ENCODE assay signal across 8 cellular contexts in the genomic region with DNA sequence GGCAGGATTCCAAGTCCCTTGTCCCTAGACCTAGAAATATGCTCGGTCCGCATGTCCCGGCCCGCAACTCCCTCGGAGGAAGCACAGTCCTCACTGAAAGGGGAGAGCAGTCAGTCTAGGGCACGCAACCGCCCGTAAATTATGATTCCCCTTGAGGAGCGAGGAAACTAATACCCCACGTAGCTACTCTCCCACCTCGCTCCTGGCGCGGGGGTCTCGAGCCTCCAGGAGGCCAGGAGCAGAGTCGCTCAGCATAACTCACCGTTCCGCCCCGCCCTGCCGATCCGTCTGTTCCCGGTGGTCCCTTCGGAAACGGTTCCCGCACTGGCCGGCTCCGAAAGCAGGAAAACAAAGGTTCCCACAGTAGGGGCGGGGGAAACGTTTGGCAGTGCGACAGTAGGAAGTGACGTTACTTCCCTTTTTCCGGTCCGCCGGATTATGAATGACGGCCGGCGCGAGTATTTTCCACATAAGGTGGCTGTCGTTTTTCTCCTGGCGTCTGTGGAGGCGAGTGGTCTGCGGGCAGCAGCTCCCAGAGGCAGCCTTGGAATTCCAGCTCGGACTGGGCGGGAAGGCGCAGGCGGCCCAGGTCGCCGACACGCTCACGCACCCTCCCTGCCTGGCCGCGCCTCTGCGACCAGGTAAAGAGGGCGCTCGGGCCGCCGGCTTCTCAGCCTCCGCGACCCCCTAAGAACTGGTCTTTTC. TPM values are rescaled to one million over a fixed set of nuclear protein-coding genes. Genes with fewer than 3 reads are reported as not detected.
A peak's percentile ranks its signal among the peaks of the same experiment; 100 is the strongest.
DNase-seq lines count a peak whose midpoint lies in the region; ATAC-seq and FAIRE-seq lines count a peak whose summit lies in the region.

A gene with protein sequence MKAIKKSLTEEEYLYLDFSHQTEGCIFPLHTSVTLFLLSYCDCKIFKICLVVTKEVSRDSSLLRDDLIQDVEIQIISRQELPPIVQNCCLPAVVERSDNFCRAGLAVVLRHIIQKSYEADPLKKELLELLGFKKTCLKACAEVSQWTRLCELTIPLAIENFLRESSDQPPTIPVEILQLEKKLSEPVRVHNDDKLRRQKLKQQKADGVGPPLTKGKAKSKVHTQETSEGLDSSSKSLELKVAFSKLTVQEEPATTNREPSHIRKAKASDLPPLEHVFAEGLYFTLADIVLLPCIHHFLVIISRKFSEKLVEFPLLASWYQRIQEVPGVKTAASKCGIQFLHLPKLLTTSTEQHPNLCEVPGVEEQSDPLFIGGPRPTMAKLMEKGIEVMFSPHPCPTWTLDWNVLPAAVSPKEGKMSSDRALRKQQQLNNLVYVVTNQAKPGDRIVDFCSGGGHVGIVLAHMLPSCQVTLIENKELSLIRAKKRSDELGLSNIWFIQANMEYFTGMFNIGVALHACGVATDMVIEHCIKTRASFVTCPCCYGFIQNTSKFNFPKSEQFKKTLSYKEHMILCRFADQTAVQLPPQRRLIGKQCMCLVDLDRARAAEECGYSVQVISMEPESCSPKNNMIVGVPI (plus strand): TSS at position 409 of the 705 bp plus-strand sequence. CDS start 8,830 bp downstream, outside the sequence.
A gene with protein sequence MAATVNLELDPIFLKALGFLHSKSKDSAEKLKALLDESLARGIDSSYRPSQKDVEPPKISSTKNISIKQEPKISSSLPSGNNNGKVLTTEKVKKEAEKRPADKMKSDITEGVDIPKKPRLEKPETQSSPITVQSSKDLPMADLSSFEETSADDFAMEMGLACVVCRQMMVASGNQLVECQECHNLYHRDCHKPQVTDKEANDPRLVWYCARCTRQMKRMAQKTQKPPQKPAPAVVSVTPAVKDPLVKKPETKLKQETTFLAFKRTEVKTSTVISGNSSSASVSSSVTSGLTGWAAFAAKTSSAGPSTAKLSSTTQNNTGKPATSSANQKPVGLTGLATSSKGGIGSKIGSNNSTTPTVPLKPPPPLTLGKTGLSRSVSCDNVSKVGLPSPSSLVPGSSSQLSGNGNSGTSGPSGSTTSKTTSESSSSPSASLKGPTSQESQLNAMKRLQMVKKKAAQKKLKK (minus strand): TSS at position 314 of the 705 bp plus-strand sequence. CDS start 8,684 bp downstream, outside the sequence.

- no peaks in the 10 kb centered on the region for H3K27me3 ChIP-seq in endocrine pancreas (ENCODE audit: control insufficient read depth, insufficient read depth, low read length)
- no peaks in the 10 kb centered on the region for H3K27me3 ChIP-seq in mesenchymal stem cell (ENCODE audit: control insufficient read depth in 1 of 2, insufficient read depth in 1 of 2, low read length in 2 of 2)

- CTCF ChIA-PET in activated CD8-positive, alpha-beta memory T cell treated with anti-CD3 and anti-CD28 coated beads, Interleukin-2, amount 10 ng/mL, durations not matched to agents 7 days and 5 days (lab: Charles Lee), result interaction anchor here (1.3 to 1.6 kb wide), 3 partner anchors 9 to 235 kb away, joined by 3 read pairs; a partner anchor contains a TSS

- peaks cover 25% of the 10 kb centered on the region for H3K4me1 ChIP-seq in endocrine pancreas (ENCODE audit: control insufficient read depth, insufficient read depth, low read length)
- H3K4me1 ChIP-seq in mesenchymal stem cell (ENCODE audit: control insufficient read depth, insufficient read depth, low read depth, low read length), result no peaks in the 10 kb centered on the region

- H2BK5ac ChIP-seq in mesenchymal stem cell (ENCODE audit: low read depth, low read length, poor library complexity, severe bottlenecking), result peak within 1 kb of the TSS; percentile 69

- peaks cover 29% of the 10 kb centered on the region for H3K4me1 Mint-ChIP-seq in activated CD8-positive, alpha-beta memory T cell treated with anti-CD3 and anti-CD28 coated beads, Interleukin-2, amount 10 ng/mL, durations not matched to agents 7 days and 5 days

- peak within 1 kb of the TSS; percentile 93 for H3K27ac Mint-ChIP-seq in activated CD8-positive, alpha-beta memory T cell treated with anti-CD3 and anti-CD28 coated beads, Interleukin-2, amount 10 ng/mL, durations not matched to agents 7 days and 5 days

- H3K4ac ChIP-seq in mesenchymal stem cell (ENCODE audit: low read depth in 1 of 2, low read length in 2 of 2), result peak within 1 kb of the TSS; percentile 5 to 91

- peak within 1 kb of the TSS; percentile 100 for H2AFZ ChIP-seq in mesenchymal stem cell (ENCODE audit: low read depth, low read length)

- H3K36me3 ChIP-seq in endocrine pancreas (ENCODE audit: control insufficient read depth, insufficient read depth, low read length) (no peaks in the 10 kb centered on the region), mesenchymal stem cell (ENCODE audit: control insufficient read depth in 1 of 2, insufficient read depth in 2 of 2, low read depth in 1 of 2, low read length in 2 of 2) (peaks cover 0 to 6% of the 10 kb centered on the region in 2 experiments)

- no peak within 1 kb of the TSS for H2BK12ac ChIP-seq in mesenchymal stem cell (ENCODE audit: low read length in 2 of 2)

- peaks cover 15% of the 10 kb centered on the region for H3K79me1 ChIP-seq in mesenchymal stem cell (replicated peaks; ENCODE audit: low read length, poor library complexity, severe bottlenecking)

- H3K4me3 Mint-ChIP-seq in activated CD8-positive, alpha-beta memory T cell treated with anti-CD3 and anti-CD28 coated beads, Interleukin-2, amount 10 ng/mL, durations not matched to agents 7 days and 5 days, result peak within 1 kb of the TSS; percentile 99

- peak within 1 kb of the TSS; percentile 78 for H4K91ac ChIP-seq in mesenchymal stem cell (ENCODE audit: low read length)

- no peaks in the 10 kb centered on the region for H3K9me3 ChIP-seq in endocrine pancreas (ENCODE audit: control insufficient read depth, low read length)
- no peaks in the 10 kb centered on the region for H3K9me3 ChIP-seq in mesenchymal stem cell (ENCODE audit: control insufficient read depth, low read length)

- H3K23ac ChIP-seq in mesenchymal stem cell (ENCODE audit: low read length in 2 of 2), result peak within 1 kb of the TSS in 1 of 2 experiments; percentile 87

- peak within 1 kb of the TSS; percentile 97 for H3K4me3 ChIP-seq in endocrine pancreas (ENCODE audit: control insufficient read depth, insufficient read depth, low read length)
- H3K4me3 ChIP-seq in mesenchymal stem cell (ENCODE audit: insufficient read depth in 1 of 2, low read depth in 1 of 2, low read length in 2 of 2), result peak within 1 kb of the TSS; percentile 96 to 100

- peak within 1 kb of the TSS; percentile 91 for H3K9ac ChIP-seq in endocrine pancreas (ENCODE audit: control insufficient read depth, insufficient read depth, low read length)
- H3K9ac ChIP-seq in mesenchymal stem cell (ENCODE audit: low read length), result peak within 1 kb of the TSS; percentile 95

- H3K27ac ChIP-seq in mesenchymal stem cell (ENCODE audit: low read length, poor library complexity, severe bottlenecking), result peak within 1 kb of the TSS; percentile 90

- H3K18ac ChIP-seq in mesenchymal stem cell (ENCODE audit: low read depth in 1 of 2, low read length in 2 of 2), result peak within 1 kb of the TSS; percentile 88 to 92

- under 1% methylated on average over 52 of the region's 58 CpGs for WGBS in mesenchymal stem cell

- H3K27me3 Mint-ChIP-seq in activated CD8-positive, alpha-beta memory T cell treated with anti-CD3 and anti-CD28 coated beads, Interleukin-2, amount 10 ng/mL, durations not matched to agents 7 days and 5 days, result no peaks in the 10 kb centered on the region

- peak within 1 kb of the TSS in 1 of 2 experiments; percentile 95 for H3K14ac ChIP-seq in mesenchymal stem cell (ENCODE audit: low read length in 2 of 2)

- H2BK15ac ChIP-seq in mesenchymal stem cell (ENCODE audit: low read depth, poor library complexity, severe bottlenecking), result no peak within 1 kb of the TSS

- no peaks in the 10 kb centered on the region for H3K9me3 Mint-ChIP-seq in activated CD8-positive, alpha-beta memory T cell treated with anti-CD3 and anti-CD28 coated beads, Interleukin-2, amount 10 ng/mL, durations not matched to agents 7 days and 5 days (ENCODE audit: low read depth)

- peak within 1 kb of the TSS; percentile 21 for H2BK120ac ChIP-seq in mesenchymal stem cell (ENCODE audit: low read depth, low read length)

- H3K4me2 ChIP-seq in mesenchymal stem cell (ENCODE audit: low read length, poor library complexity, severe bottlenecking), result peak within 1 kb of the TSS; percentile 89

- ATAC-seq in GM21367 (IDR thresholded peaks at IDR 0.05; ENCODE audit: unreplicated experiment), result peak; percentile 77
- ATAC-seq in activated CD8-positive, alpha-beta memory T cell treated with anti-CD3 and anti-CD28 coated beads, Interleukin-2, amount 10 ng/mL, durations not matched to agents 7 days and 5 days, result peak; percentile 96

- DNase-seq in COLO829 (ENCODE audit: low spot score) (peak; percentile 96), HTR-8/SVneo (ENCODE audit: insufficient read length, low spot score) (peak; percentile 67), NOMO-1 treated with dmso at 0.1 percent for 144 hours (lab: John Stamatoyannopoulos, UW; ENCODE audit: unreplicated experiment) (peak; percentile 68), mesenchymal stem cell (peak; percentile 95)
- peak; percentile 92 for DNase-seq in activated CD8-positive, alpha-beta memory T cell treated with anti-CD3 and anti-CD28 coated beads, Interleukin-2, amount 10 ng/mL, durations not matched to agents 7 days and 5 days
- peak; percentile 73 for DNase-seq in stimulated activated CD8-positive, alpha-beta memory T cell treated with anti-CD3 and anti-CD28 coated beads, Interleukin-12 subunit alpha, Interleukin-12 subunit beta, amount 100 ng/mL, for 4 hours (ENCODE audit: low read depth)

- H4K8ac ChIP-seq in mesenchymal stem cell (ENCODE audit: low read length), result peak within 1 kb of the TSS; percentile 95

- no peak within 1 kb of the TSS for H2AK5ac ChIP-seq in mesenchymal stem cell (ENCODE audit: low read length, severe bottlenecking)

- peak; percentile 62 for FAIRE-seq in HTR-8/SVneo (lab: Jason Lieb, UNC)

- peaks cover 12% of the 10 kb centered on the region for H3K36me3 Mint-ChIP-seq in activated CD8-positive, alpha-beta memory T cell treated with anti-CD3 and anti-CD28 coated beads, Interleukin-2, amount 10 ng/mL, durations not matched to agents 7 days and 5 days

RNA-seq across cellular contexts. Expression of the first gene that starts in this region (rescaled TPM):
- 10 to 100 TPM; 14.0 to 14.1 TPM for total RNA-seq in activated CD8-positive, alpha-beta memory T cell treated with anti-CD3 and anti-CD28 coated beads, Interleukin-2, amount 10 ng/mL, durations not matched to agents 7 days and 5 days
- 3.9 TPM for polyA plus RNA-seq in mesenchymal stem cell (2013, experiment 1 of 2)
- 3.2 TPM for polyA plus RNA-seq in mesenchymal stem cell (2013, experiment 2 of 2)

RNA-seq across cellular contexts. Expression of the second gene that starts in this region (rescaled TPM):
- total RNA-seq in activated CD8-positive, alpha-beta memory T cell treated with anti-CD3 and anti-CD28 coated beads, Interleukin-2, amount 10 ng/mL, durations not matched to agents 7 days and 5 days, result 10 to 100 TPM; 20.3 to 20.4 TPM
- 23.5 TPM for polyA plus RNA-seq in mesenchymal stem cell (2013, experiment 1 of 2)
- polyA plus RNA-seq in mesenchymal stem cell (2013, experiment 2 of 2), result 23.9 TPM

Comparison
In these comparisons a context has a peak if more than half of its experiments do, and no peak if none do; other contexts are left out.
1. Peak in every context shown above with its lines: DNase-seq, ATAC-seq, H3K4me3 ChIP-seq and H3K27ac ChIP-seq.